In the genomic region with DNA sequence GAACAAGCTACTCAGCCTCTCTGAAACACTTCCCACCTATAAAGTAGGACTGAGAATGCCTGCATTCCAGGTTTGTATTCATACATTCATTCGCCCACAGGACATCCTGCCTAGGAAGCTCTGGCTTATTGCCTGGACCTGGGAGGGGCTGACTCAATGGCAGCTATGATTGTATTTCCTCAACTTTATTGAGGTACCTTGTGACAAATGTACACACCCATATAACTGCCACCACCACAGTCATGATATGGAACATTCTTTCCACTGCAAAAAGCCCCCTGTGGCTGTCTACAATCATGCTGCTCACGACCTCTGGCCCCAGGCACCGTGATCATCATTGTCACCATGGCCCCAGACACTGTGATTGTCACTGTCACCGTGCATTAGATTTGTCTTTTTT, we compare ENCODE assay signal across 12 cellular contexts.
DNase-seq lines count a peak whose midpoint lies in the region; ATAC-seq and TF ChIP-seq lines count a peak whose summit lies in the region.
"Had no signal": no experiment of that assay in that cellular context is flagged by ENCODE, and none has a peak within 500 bp of the region (broad histone marks: within the 10 kb centered on the region; RNA-seq: fewer than 3 reads in every experiment).

No MANE protein-coding gene starts in this region.

- H3K9me3 ChIP-seq in Caco-2 = peaks cover 14% of the 10 kb centered on the region

- peak in 1 of 2 donors; percentile 46 for ATAC-seq in left cardiac atrium
- ATAC-seq in stimulated activated naive CD8-positive, alpha-beta T cell treated with anti-CD3 and anti-CD28 coated beads, Interleukin-15, Interleukin-2, amounts not matched to agents 100 U/mL and 50 U/mL, for 24 hours = peak; percentile 90

- CTCF ChIA-PET in activated naive CD4-positive, alpha-beta T cell treated with anti-CD3 and anti-CD28 coated beads for 36 hours (lab: Charles Lee) = interaction anchor here (0.6 kb wide), 1 partner anchor 15 kb away, joined by 3 read pairs; no protein-coding TSS in a partner anchor
- CTCF ChIA-PET in Caco-2 (lab: Charles Lee) = no interaction called here

- H3K9me3 Mint-ChIP-seq in activated naive CD4-positive, alpha-beta T cell treated with anti-CD3 and anti-CD28 coated beads for 36 hours = peaks cover 14% of the 10 kb centered on the region
- H3K9me3 Mint-ChIP-seq in activated T-helper 2 cell treated with anti-CD3 and anti-CD28 coated beads, Interferon-gamma antibody, Interleukin-2, Interleukin-4, amounts not matched to agents 10 μg/mL and 5 μg/mL and 100 μg/mL, durations not matched to agents 14 hours and 24 hours and 36 hours = peaks cover 14% of the 10 kb centered on the region
- peaks cover 21% of the 10 kb centered on the region for H3K9me3 Mint-ChIP-seq in Caco-2 (ENCODE audit: unreplicated experiment)

- H3K27me3 ChIP-seq in Caco-2 (replicated peaks; ENCODE audit: control insufficient read depth, insufficient read depth, low read length) = no peaks in the 10 kb centered on the region

- H3K36me3 ChIP-seq in Caco-2 (ENCODE audit: control insufficient read depth, insufficient read depth, low read length) = no peaks in the 10 kb centered on the region

- H3K4me3 Mint-ChIP-seq in activated naive CD4-positive, alpha-beta T cell treated with anti-CD3 and anti-CD28 coated beads for 36 hours = no peak overlapping the region
- no peak overlapping the region for H3K4me3 Mint-ChIP-seq in activated T-helper 2 cell treated with anti-CD3 and anti-CD28 coated beads, Interferon-gamma antibody, Interleukin-2, Interleukin-4, amounts not matched to agents 10 μg/mL and 5 μg/mL and 100 μg/mL, durations not matched to agents 14 hours and 24 hours and 36 hours (ENCODE audit: low read depth)
- H3K4me3 Mint-ChIP-seq in Caco-2 (ENCODE audit: unreplicated experiment) = no peak overlapping the region

- H3K27ac Mint-ChIP-seq in activated naive CD4-positive, alpha-beta T cell treated with anti-CD3 and anti-CD28 coated beads for 36 hours = no peak overlapping the region
- H3K27ac Mint-ChIP-seq in activated T-helper 2 cell treated with anti-CD3 and anti-CD28 coated beads, Interferon-gamma antibody, Interleukin-2, Interleukin-4, amounts not matched to agents 10 μg/mL and 5 μg/mL and 100 μg/mL, durations not matched to agents 14 hours and 24 hours and 36 hours = no peak overlapping the region
- no peak overlapping the region for H3K27ac Mint-ChIP-seq in Caco-2 (ENCODE audit: unreplicated experiment)

- H3K27me3 Mint-ChIP-seq in activated naive CD4-positive, alpha-beta T cell treated with anti-CD3 and anti-CD28 coated beads for 36 hours (ENCODE audit: low read depth) = no peaks in the 10 kb centered on the region
- no peaks in the 10 kb centered on the region for H3K27me3 Mint-ChIP-seq in activated T-helper 2 cell treated with anti-CD3 and anti-CD28 coated beads, Interferon-gamma antibody, Interleukin-2, Interleukin-4, amounts not matched to agents 10 μg/mL and 5 μg/mL and 100 μg/mL, durations not matched to agents 14 hours and 24 hours and 36 hours (ENCODE audit: low read depth)
- H3K27me3 Mint-ChIP-seq in Caco-2 (ENCODE audit: insufficient read depth, unreplicated experiment) = peaks cover 3% of the 10 kb centered on the region

- H3K36me3 Mint-ChIP-seq in activated naive CD4-positive, alpha-beta T cell treated with anti-CD3 and anti-CD28 coated beads for 36 hours (ENCODE audit: low read depth) = peaks cover 3% of the 10 kb centered on the region
- no peaks in the 10 kb centered on the region for H3K36me3 Mint-ChIP-seq in activated T-helper 2 cell treated with anti-CD3 and anti-CD28 coated beads, Interferon-gamma antibody, Interleukin-2, Interleukin-4, amounts not matched to agents 10 μg/mL and 5 μg/mL and 100 μg/mL, durations not matched to agents 14 hours and 24 hours and 36 hours (ENCODE audit: low read depth)
- no peaks in the 10 kb centered on the region for H3K36me3 Mint-ChIP-seq in Caco-2 (ENCODE audit: insufficient read depth, unreplicated experiment)

- POLR2A ChIA-PET in Caco-2 (lab: Charles Lee) = no interaction called here

- TF ChIP-seq CTCF in Caco-2 (IDR thresholded peaks at IDR 0.05; ENCODE audit: insufficient read depth in 1 of 2, low read depth in 1 of 2, low read length in 1 of 2, severe bottlenecking in 1 of 2, unreplicated experiment in 1 of 2) = no peak

- intact Hi-C loops in activated naive CD4-positive, alpha-beta T cell treated with anti-CD3 and anti-CD28 coated beads for 36 hours (cut with micrococcal nuclease) = no loop called here
- intact Hi-C loops in activated T-helper 2 cell treated with anti-CD3 and anti-CD28 coated beads, Interferon-gamma antibody, Interleukin-2, Interleukin-4, amounts not matched to agents 10 μg/mL and 5 μg/mL and 100 μg/mL, durations not matched to agents 14 hours and 24 hours and 36 hours (cut with micrococcal nuclease) = no loop called here
- intact Hi-C loops in left cardiac atrium (cut with DNase I) (no loop called here), Caco-2 (cut with micrococcal nuclease; ENCODE audit: unreplicated experiment) (no loop called here), posterior vena cava (cut with DNase I) (no loop called here)

- no peak overlapping the region for H3K4me3 ChIP-seq in Caco-2 (ENCODE audit: low read depth, low read length)

- no TSS peak for BruUV-seq in Caco-2 (replicated peaks; lab: Mats Ljungman, UMichigan)

- peak; percentile 30 for DNase-seq in activated naive CD4-positive, alpha-beta T cell treated with anti-CD3 and anti-CD28 coated beads for 36 hours
- DNase-seq in activated naive CD4-positive, alpha-beta T cell (lab: John Stamatoyannopoulos, UW) = no peak
- DNase-seq in activated T-helper 2 cell treated with anti-CD3 and anti-CD28 coated beads, Interferon-gamma antibody, Interleukin-2, Interleukin-4, amounts not matched to agents 10 μg/mL and 5 μg/mL and 100 μg/mL, durations not matched to agents 14 hours and 24 hours and 36 hours (ENCODE audit: low spot score) = peak; percentile 16
- DNase-seq in left cardiac atrium = peak; percentile 33
- DNase-seq in stimulated activated naive CD8-positive, alpha-beta T cell treated with anti-CD3 and anti-CD28 coated beads, Interleukin-15, Interleukin-2, amounts not matched to agents 100 U/mL and 50 U/mL, for 24 hours = peak; percentile 9
- no peak for DNase-seq in kidney glomerular epithelial cell (lab: John Stamatoyannopoulos, UW)
- no peak for DNase-seq in Caco-2
- DNase-seq in posterior vena cava (ENCODE audit: low spot score) = no peak
- DNase-seq: activated T-cell treated with anti-CD3 and anti-CD28 coated beads, Interleukin-2, amount 50 U/mL, for 1 hour; DMS79 treated with DMSO at 0.1 percent for 48 hours; NCI-H187 treated with DMSO at 0.1 percent for 48 hours; OCI-M1 had no signal

- no peaks in the 10 kb centered on the region for H3K4me1 Mint-ChIP-seq in activated naive CD4-positive, alpha-beta T cell treated with anti-CD3 and anti-CD28 coated beads for 36 hours (ENCODE audit: low read depth)
- no peaks in the 10 kb centered on the region for H3K4me1 Mint-ChIP-seq in activated T-helper 2 cell treated with anti-CD3 and anti-CD28 coated beads, Interferon-gamma antibody, Interleukin-2, Interleukin-4, amounts not matched to agents 10 μg/mL and 5 μg/mL and 100 μg/mL, durations not matched to agents 14 hours and 24 hours and 36 hours (ENCODE audit: low read depth)
- no peaks in the 10 kb centered on the region for H3K4me1 Mint-ChIP-seq in Caco-2 (ENCODE audit: low read depth, unreplicated experiment)

- H3K4me1 ChIP-seq in Caco-2 = no peaks in the 10 kb centered on the region

Comparison
In these comparisons a context has a peak if more than half of its experiments do, and no peak if none do; other contexts are left out.
1. DNase-seq: peak in activated naive CD4-positive, alpha-beta T cell treated with anti-CD3 and anti-CD28 coated beads for 36 hours (single experiment), activated T-helper 2 cell treated with anti-CD3 and anti-CD28 coated beads, Interferon-gamma antibody, Interleukin-2, Interleukin-4, amounts not matched to agents 10 μg/mL and 5 μg/mL and 100 μg/mL, durations not matched to agents 14 hours and 24 hours and 36 hours (single experiment), left cardiac atrium (single experiment) and stimulated activated naive CD8-positive, alpha-beta T cell treated with anti-CD3 and anti-CD28 coated beads, Interleukin-15, Interleukin-2, amounts not matched to agents 100 U/mL and 50 U/mL, for 24 hours (single experiment); none in activated naive CD4-positive, alpha-beta T cell (0 of 4), kidney glomerular epithelial cell (single experiment), Caco-2 (0 of 2) and posterior vena cava (single experiment).